In genomic region chrX:34377645-34378044, GRCh38 we compare ENCODE assay signal across 27 cellular contexts.
"Had no signal": no experiment of that assay in that cellular context is flagged by ENCODE, and none has a peak within 500 bp of the region (broad histone marks: within the 10 kb centered on the region; RNA-seq: fewer than 3 reads in every experiment).

No MANE protein-coding gene starts in this region.

- H3K27ac Mint-ChIP-seq: dendritic cell treated with granulocyte-macrophage colony-stimulating factor and Interleukin-4, amounts not matched to agents 40 ng/mL and 50 ng/mL, for 4 days; effector memory CD8-positive, alpha-beta T cell had no signal

- H3K9me3 Mint-ChIP-seq: dendritic cell treated with granulocyte-macrophage colony-stimulating factor and Interleukin-4, amounts not matched to agents 40 ng/mL and 50 ng/mL, for 4 days had no signal

- H3K27me3 ChIP-seq: colonic mucosa, esophagus squamous epithelium, foreskin keratinocyte, gastrocnemius medialis, gastroesophageal sphincter, heart left ventricle, heart right ventricle had no signal

- H3K36me3 ChIP-seq: colonic mucosa, esophagus muscularis mucosa, esophagus squamous epithelium, gastrocnemius medialis, gastroesophageal sphincter, heart left ventricle, heart right ventricle had no signal

- H3K4me3 Mint-ChIP-seq: dendritic cell treated with granulocyte-macrophage colony-stimulating factor and Interleukin-4, amounts not matched to agents 40 ng/mL and 50 ng/mL, for 4 days; effector memory CD8-positive, alpha-beta T cell had no signal

- H3K4me3 ChIP-seq: colonic mucosa, coronary artery, dorsolateral prefrontal cortex, esophagus muscularis mucosa, esophagus squamous epithelium, gastrocnemius medialis, gastroesophageal sphincter, heart left ventricle, heart right ventricle had no signal

- H3K4me1 ChIP-seq: colonic mucosa, esophagus muscularis mucosa, esophagus squamous epithelium, foreskin keratinocyte, gastrocnemius medialis, gastroesophageal sphincter, heart left ventricle, heart right ventricle had no signal

- FAIRE-seq: endometrium, endothelial cell of umbilical vein, frontal cortex had no signal

- H3K27ac ChIP-seq: colonic mucosa, coronary artery, dorsolateral prefrontal cortex, epithelial cell of prostate, esophagus muscularis mucosa, esophagus squamous epithelium, foreskin keratinocyte, gastrocnemius medialis, gastroesophageal sphincter, heart left ventricle, heart right ventricle had no signal

- ATAC-seq: effector memory CD8-positive, alpha-beta T cell; esophagus mucosa; foreskin keratinocyte; gastrocnemius medialis; gastroesophageal sphincter; heart left ventricle; heart right ventricle had no signal

- H3K27me3 Mint-ChIP-seq: dendritic cell treated with granulocyte-macrophage colony-stimulating factor and Interleukin-4, amounts not matched to agents 40 ng/mL and 50 ng/mL, for 4 days; effector memory CD8-positive, alpha-beta T cell had no signal

- H3K9me3 ChIP-seq: colonic mucosa, esophagus muscularis mucosa, esophagus squamous epithelium, gastrocnemius medialis, gastroesophageal sphincter had no signal

- DNase-seq: colonic mucosa; cortex of kidney; dermis blood vessel endothelial cell; dorsolateral prefrontal cortex; effector CD4-positive, alpha-beta T cell; effector CD8-positive, alpha-beta T cell; effector memory CD4-positive, alpha-beta T cell; effector memory CD8-positive, alpha-beta T cell; erythroblast; esophagus squamous epithelium; foreskin fibroblast; foreskin keratinocyte; foreskin melanocyte; gastrocnemius medialis; glutamatergic neuron; head of caudate nucleus; heart left ventricle; heart right ventricle had no signal
